ENCODE assay signal across 20 cellular contexts in genomic region chr4:39947963-39948362, GRCh38.
"Had no signal": no experiment of that assay in that cellular context is flagged by ENCODE, and none has a peak within 500 bp of the region (broad histone marks: within the 10 kb centered on the region; RNA-seq: fewer than 3 reads in every experiment).

No MANE protein-coding gene starts in this region.

- H3K9me3 Mint-ChIP-seq: activated CD4-positive, alpha-beta memory T cell treated with anti-CD3 and anti-CD28 coated beads, Interleukin-2, amount 10 ng/mL, durations not matched to agents 7 days and 5 days; activated naive CD4-positive, alpha-beta T cell treated with anti-CD3 and anti-CD28 coated beads, Interleukin-2, amount 50 U/mL, for 72 hours; activated T-cell treated with anti-CD3 and anti-CD28 coated beads, Interleukin-2, amount 50 U/mL, for 72 hours; nephron; stimulated activated naive CD8-positive, alpha-beta T cell treated with anti-CD3 and anti-CD28 coated beads, Interleukin-15, Interleukin-2, amounts not matched to agents 100 ng/mL and 50 ng/mL, for 24 hours; T-cell; type B pancreatic cell had no signal

- H3K9me3 ChIP-seq: gastroesophageal sphincter, left lung, right atrium auricular region, suprapubic skin had no signal

- H3K4me3 ChIP-seq: cardiac muscle cell, gastroesophageal sphincter, left lung, right atrium auricular region, smooth muscle cell, suprapubic skin had no signal

- H3K27ac Mint-ChIP-seq: activated CD4-positive, alpha-beta memory T cell treated with anti-CD3 and anti-CD28 coated beads, Interleukin-2, amount 10 ng/mL, durations not matched to agents 7 days and 5 days; nephron; type B pancreatic cell had no signal

- ATAC-seq: activated naive CD4-positive, alpha-beta T cell treated with anti-CD3 and anti-CD28 coated beads, Interleukin-2, amount 50 U/mL, for 72 hours; activated T-cell treated with anti-CD3 and anti-CD28 coated beads, Interleukin-2, amount 50 U/mL, for 72 hours; T-cell had no signal

- H3K27me3 Mint-ChIP-seq: activated CD4-positive, alpha-beta memory T cell treated with anti-CD3 and anti-CD28 coated beads, Interleukin-2, amount 10 ng/mL, durations not matched to agents 7 days and 5 days; progenitor cell of endocrine pancreas; stimulated activated naive CD8-positive, alpha-beta T cell treated with anti-CD3 and anti-CD28 coated beads, Interleukin-15, Interleukin-2, amounts not matched to agents 100 ng/mL and 50 ng/mL, for 24 hours; T-cell; type B pancreatic cell had no signal

- H3K27me3 ChIP-seq: cardiac muscle cell, gastroesophageal sphincter, left lung, right atrium auricular region, suprapubic skin had no signal

- H3K27ac ChIP-seq: cardiac muscle cell, gastroesophageal sphincter, left lung, right atrium auricular region, suprapubic skin had no signal

- H3K4me3 Mint-ChIP-seq: activated CD4-positive, alpha-beta memory T cell treated with anti-CD3 and anti-CD28 coated beads, Interleukin-2, amount 10 ng/mL, durations not matched to agents 7 days and 5 days; activated T-cell treated with anti-CD3 and anti-CD28 coated beads, Interleukin-2, amount 50 U/mL, for 72 hours; nephron; stimulated activated naive CD8-positive, alpha-beta T cell treated with anti-CD3 and anti-CD28 coated beads, Interleukin-15, Interleukin-2, amounts not matched to agents 100 ng/mL and 50 ng/mL, for 24 hours; T-cell; type B pancreatic cell had no signal

- H3K36me3 ChIP-seq: cardiac muscle cell, gastroesophageal sphincter, left lung, right atrium auricular region, suprapubic skin had no signal

- DNase-seq: activated CD4-positive, alpha-beta memory T cell treated with anti-CD3 and anti-CD28 coated beads, Interleukin-2, amount 10 ng/mL, durations not matched to agents 7 days and 5 days; activated CD4-positive, alpha-beta T cell treated with anti-CD3 and anti-CD28 coated beads for 4 hours; activated CD8-positive, alpha-beta memory T cell treated with anti-CD3 and anti-CD28 coated beads, Interleukin-2, amount 50 U/mL, for 4 hours; activated gamma-delta T cell; activated T-cell treated with anti-CD3 and anti-CD28 coated beads, Interleukin-2, amount 50 U/mL, for 72 hours; erythroblast; left lung; nucleus accumbens; T-helper 9 cell had no signal
